ENCODE assay signal across 11 cellular contexts in the genomic region with DNA sequence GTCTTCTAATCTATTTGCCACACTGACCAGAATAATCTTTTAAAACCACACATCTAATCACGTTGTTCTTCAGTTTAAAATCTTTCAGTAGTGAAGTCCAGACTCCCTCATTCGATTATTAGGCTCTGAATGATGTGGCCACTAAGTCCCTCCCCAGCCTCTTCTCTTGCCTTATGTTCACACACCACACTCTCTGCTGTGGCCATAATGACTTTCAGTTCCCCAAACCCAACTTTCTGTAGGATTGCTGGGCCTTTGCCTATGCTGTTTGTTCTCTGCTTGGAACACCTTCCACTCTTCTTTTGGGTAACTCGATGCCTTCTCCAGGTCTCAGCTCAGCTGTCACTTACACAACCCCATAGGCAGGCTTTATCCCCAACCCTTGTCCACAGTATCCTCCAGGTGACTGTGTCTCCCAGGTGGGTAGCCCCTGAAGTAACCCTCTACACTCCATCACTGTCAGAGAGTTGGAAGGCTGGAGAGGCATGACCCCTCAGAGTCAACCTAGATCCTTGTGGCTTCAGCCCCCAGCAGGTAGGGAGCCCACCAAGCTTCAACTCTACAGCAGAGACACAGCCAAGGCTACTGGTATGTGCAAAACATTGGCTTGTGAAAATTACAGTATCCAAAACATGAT. TPM values are rescaled to one million over a fixed set of nuclear protein-coding genes. Genes with fewer than 3 reads are reported as not detected.
DNase-seq lines count a peak whose midpoint lies in the region; ATAC-seq, FAIRE-seq and TF ChIP-seq lines count a peak whose summit lies in the region.
"Had no signal": no experiment of that assay in that cellular context is flagged by ENCODE, and none has a peak within 500 bp of the region (broad histone marks: within the 10 kb centered on the region; RNA-seq: fewer than 3 reads in every experiment).

No MANE protein-coding gene starts in this region.

- H3K9ac ChIP-seq in astrocyte (ENCODE audit: low read length) = no peak overlapping the region

- H3K27me3 ChIP-seq in astrocyte (ENCODE audit: insufficient read depth, low read length) (peaks cover 4% of the 10 kb centered on the region), tibial artery (no peaks in the 10 kb centered on the region), psoas muscle (ENCODE audit: insufficient read depth in 3 of 3, low read length in 2 of 3) (no peaks in the 10 kb centered on the region)
- H3K27me3 ChIP-seq: suprapubic skin had no signal

- H3K79me2 ChIP-seq in astrocyte (ENCODE audit: insufficient read depth, low read length) = no peaks in the 10 kb centered on the region

- H3K4me1 ChIP-seq in astrocyte (ENCODE audit: insufficient read depth, low read length) (no peaks in the 10 kb centered on the region), tibial artery (no peaks in the 10 kb centered on the region), psoas muscle (no peaks in the 10 kb centered on the region)
- H3K4me1 ChIP-seq: suprapubic skin had no signal

- no peak overlapping the region for H2AFZ ChIP-seq in astrocyte (ENCODE audit: low read depth, low read length)

- no peak overlapping the region for H3K4me2 ChIP-seq in astrocyte (ENCODE audit: low read length)

- intact Hi-C loops in tibial artery (cut with DNase I; ENCODE audit: low total_unique reads) = no loop called here
- intact Hi-C loops in psoas muscle (cut with DNase I) = no loop called here

- no peak for TF ChIP-seq CTCF in astrocyte (IDR thresholded peaks at IDR 0.05; ENCODE audit: insufficient read depth, low read depth, low read length)
- no peak for TF ChIP-seq CTCF in tibial artery (IDR thresholded peaks at IDR 0.05)
- TF ChIP-seq CTCF in psoas muscle (IDR thresholded peaks at IDR 0.05) = no peak

- H3K27ac ChIP-seq in astrocyte (ENCODE audit: low read depth, low read length) (no peak overlapping the region), tibial artery (no peak overlapping the region), psoas muscle (no peak overlapping the region)
- H3K27ac ChIP-seq: suprapubic skin had no signal

- H3K4me1 Mint-ChIP-seq in astrocyte (ENCODE audit: low read depth, unreplicated experiment) = no peaks in the 10 kb centered on the region

- no peaks in the 10 kb centered on the region for H3K9me3 Mint-ChIP-seq in astrocyte (ENCODE audit: unreplicated experiment)

- H3K27me3 Mint-ChIP-seq in astrocyte (ENCODE audit: low read depth, unreplicated experiment) = peaks cover 21% of the 10 kb centered on the region

- peak; percentile 89 for ATAC-seq in GM18870 (IDR thresholded peaks at IDR 0.05; ENCODE audit: unreplicated experiment)
- ATAC-seq in GM21619 (IDR thresholded peaks at IDR 0.05; ENCODE audit: unreplicated experiment) = peak; percentile 91
- ATAC-seq in HG03342 (IDR thresholded peaks at IDR 0.05; ENCODE audit: unreplicated experiment) = peak; percentile 94
- no peak for ATAC-seq in HG03025 (IDR thresholded peaks at IDR 0.05; ENCODE audit: low FRiP score, unreplicated experiment)
- ATAC-seq in psoas muscle = no peak

- H3K9me3 ChIP-seq in astrocyte (ENCODE audit: insufficient read depth, low read depth, low read length) = no peaks in the 10 kb centered on the region
- no peaks in the 10 kb centered on the region for H3K9me3 ChIP-seq in tibial artery
- H3K9me3 ChIP-seq in psoas muscle = no peaks in the 10 kb centered on the region
- H3K9me3 ChIP-seq: suprapubic skin had no signal

- H4K20me1 ChIP-seq in astrocyte (ENCODE audit: insufficient read depth, low read length) = no peaks in the 10 kb centered on the region

- WGBS in psoas muscle, 3 donors = 73 to 75% (median 75%) methylated on average over 3 of the region's 3 CpGs

- H3K4me3 ChIP-seq in astrocyte (ENCODE audit: insufficient read depth, low read depth, low read length) (no peak overlapping the region), tibial artery (no peak overlapping the region), psoas muscle (no peak overlapping the region)
- H3K4me3 ChIP-seq: suprapubic skin had no signal

- peak overlapping the region; percentile 11 for H3K27ac Mint-ChIP-seq in astrocyte (ENCODE audit: unreplicated experiment)

- no peak overlapping the region for H3K4me3 Mint-ChIP-seq in astrocyte (ENCODE audit: unreplicated experiment)

- H3K36me3 ChIP-seq in astrocyte (ENCODE audit: insufficient read depth, low read length) = no peaks in the 10 kb centered on the region
- H3K36me3 ChIP-seq in tibial artery = no peaks in the 10 kb centered on the region
- H3K36me3 ChIP-seq in psoas muscle (ENCODE audit: insufficient read depth in 1 of 2, low read depth in 1 of 2) = no peaks in the 10 kb centered on the region
- H3K36me3 ChIP-seq: suprapubic skin had no signal

- H3K36me3 Mint-ChIP-seq in astrocyte (ENCODE audit: low read depth, unreplicated experiment) = no peaks in the 10 kb centered on the region

- FAIRE-seq in astrocyte (lab: Jason Lieb, UNC) = no peak

- no peak for DNase-seq in astrocyte (ENCODE audit: low read depth)
- no peak for DNase-seq in tibial artery
- no peak for DNase-seq in stimulated activated CD4-positive, alpha-beta T cell treated with anti-CD3 and anti-CD28 coated beads, Interleukin-12 subunit alpha, Interleukin-12 subunit beta, amount 100 ng/mL, for 4 hours
- no peak for DNase-seq in psoas muscle
- DNase-seq: cerebellar nuclear complex, NCI-H1436 had no signal

RNA-seq across cellular contexts. Expression of gene SLC37A1, which starts 8.4 kb away (rescaled TPM):
- 5.8 and 6.9 TPM in 2 replicates for total RNA-seq in astrocyte
- 10 to 100 TPM in 2 of 4 donors, 1 to 10 TPM in 2; 8.0 to 18.9 (median 9.4) TPM for total RNA-seq in psoas muscle
- 1 to 10 TPM; 1.6 to 6.5 (median 3.8) TPM for polyA plus RNA-seq in psoas muscle

RNA-seq across cellular contexts. Expression of gene RSPH1, which starts 9.2 kb away (rescaled TPM):
- 0.43 TPM in 1 of 2 replicates, not detected in the other for total RNA-seq in astrocyte
- total RNA-seq in psoas muscle = under 1 TPM in 1 of 4 donors, not detected in 3; 0.29 TPM
- under 1 TPM in 1 of 3 donors, not detected in 2; 0.08 TPM for polyA plus RNA-seq in psoas muscle

Comparison
In these comparisons a context has a peak if more than half of its experiments do, and no peak if none do; other contexts are left out.
1. ATAC-seq: peak in GM18870 (single experiment), GM21619 (single experiment) and HG03342 (single experiment); none in HG03025 (single experiment) and psoas muscle (0 of 4).